21 cellular contexts compared by ENCODE assay signal in the genomic region with DNA sequence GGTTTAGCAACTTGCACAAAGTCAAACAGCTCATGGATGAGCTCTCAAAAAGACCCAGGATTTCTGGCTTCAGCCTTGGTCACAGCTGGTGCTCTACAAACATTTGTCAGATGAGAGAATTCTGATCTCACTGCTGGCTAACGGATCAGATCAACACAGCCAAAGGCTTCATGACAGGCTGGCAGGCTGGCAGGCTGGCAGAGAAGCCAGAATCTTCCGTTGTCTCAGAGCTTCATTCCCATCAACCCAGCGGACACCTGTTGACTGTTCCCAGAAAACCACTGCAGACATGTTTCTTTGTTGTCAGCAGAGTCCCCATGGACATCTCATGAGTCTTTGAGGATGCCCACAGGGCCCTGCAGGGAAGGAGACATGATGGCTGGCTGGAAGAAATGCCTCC.
"Had no signal": no experiment of that assay in that cellular context is flagged by ENCODE, and none has a peak within 500 bp of the region (broad histone marks: within the 10 kb centered on the region; RNA-seq: fewer than 3 reads in every experiment).

No MANE protein-coding gene starts in this region.

- H3K36me3 ChIP-seq: esophagus muscularis mucosa, gastrocnemius medialis, neural progenitor cell, suprapubic skin, thyroid gland had no signal

- H3K4me3 ChIP-seq: esophagus muscularis mucosa, gastrocnemius medialis, psoas muscle, skin epidermis, suprapubic skin, thyroid gland had no signal

- H3K27ac ChIP-seq: esophagus muscularis mucosa, gastrocnemius medialis, neural progenitor cell, parathyroid adenoma, psoas muscle, skin epidermis, suprapubic skin, thyroid gland had no signal

- H3K9ac ChIP-seq: neural progenitor cell, parathyroid adenoma had no signal

- DNase-seq: central memory CD4-positive, alpha-beta T cell; cortex of kidney; effector memory CD4-positive, alpha-beta T cell; gastrocnemius medialis; glutamatergic neuron; kidney glomerular epithelial cell; psoas muscle; stimulated activated CD4-positive, alpha-beta T cell treated with anti-CD3 and anti-CD28 coated beads, Interleukin-2, amount 100 ng/mL, for 24 hours; stimulated activated CD4-positive, alpha-beta T cell treated with anti-CD3 and anti-CD28 coated beads, Interleukin-4, amount 100 ng/mL, for 4 hours; stimulated activated naive CD4-positive, alpha-beta T cell; thyroid gland had no signal

- H3K4me1 ChIP-seq: gastrocnemius medialis, parathyroid adenoma, psoas muscle, suprapubic skin, thyroid gland had no signal

- FAIRE-seq: endometrium, islet of Langerhans, urothelium cell line had no signal

- ATAC-seq: natural killer cell treated with Interleukin-12 subunit alpha and Interleukin-12 subunit beta and Interleukin-15 and Interleukin-18, amount 100 ng/mL, for 72 hours; sciatic nerve had no signal

- H3K27me3 ChIP-seq: esophagus muscularis mucosa, gastrocnemius medialis, neural progenitor cell, thyroid gland had no signal

- H2AFZ ChIP-seq: neural progenitor cell, parathyroid adenoma had no signal

- H3K9me3 ChIP-seq: esophagus muscularis mucosa, gastrocnemius medialis, psoas muscle, suprapubic skin, thyroid gland had no signal
